ENCODE assay signal across 8 cellular contexts in genomic region chr11:19076744-19077589, GRCh38. TPM values are rescaled to one million over a fixed set of nuclear protein-coding genes. Genes with fewer than 3 reads are reported as not detected.
DNase-seq lines count a peak whose midpoint lies in the region; ATAC-seq and TF ChIP-seq lines count a peak whose summit lies in the region.

No MANE protein-coding gene starts in this region.

- peak overlapping the region in 1 of 10 donors; percentile 15 for H3K4me3 Mint-ChIP-seq in naive thymus-derived CD8-positive, alpha-beta T cell

- H3K36me3 Mint-ChIP-seq in naive thymus-derived CD8-positive, alpha-beta T cell = no peaks in the 10 kb centered on the region

- H3K9me3 Mint-ChIP-seq in naive thymus-derived CD8-positive, alpha-beta T cell = no peaks in the 10 kb centered on the region

- peak; percentile 72 for ATAC-seq in HG03045 (IDR thresholded peaks at IDR 0.05; ENCODE audit: unreplicated experiment)
- peak; percentile 68 to 76 for ATAC-seq in naive thymus-derived CD8-positive, alpha-beta T cell

- POLR2A ChIA-PET in naive thymus-derived CD8-positive, alpha-beta T cell (lab: Charles Lee) = no interaction called here

- TF ChIP-seq CTCF in epithelial cell of esophagus (IDR thresholded peaks at IDR 0.05; ENCODE audit: insufficient read depth, low read depth, low read length, missing control alignments) = peak; percentile 98

- H3K4me1 Mint-ChIP-seq in naive thymus-derived CD8-positive, alpha-beta T cell = peaks cover 0 to 2% (median 0%) of the 10 kb centered on the region in 4 donors

- DNase-seq in NCI-H524 (lab: John Stamatoyannopoulos, UW) = peak; percentile 3 to 49
- no peak for DNase-seq in NCI-H524 treated with DMSO at 0.1 percent for 48 hours (lab: John Stamatoyannopoulos, UW)
- peak; percentile 30 for DNase-seq in NCI-H526 treated with DMSO at 0.1 percent for 48 hours (lab: John Stamatoyannopoulos, UW)
- DNase-seq in activated CD8-positive, alpha-beta memory T cell treated with anti-CD3 and anti-CD28 coated beads for 24 hours = peak; percentile 86
- peak; percentile 58 for DNase-seq in epithelial cell of esophagus (ENCODE audit: low read depth)
- peak in 9 of 10 donors; percentile 6 to 54 (median 44) for DNase-seq in naive thymus-derived CD8-positive, alpha-beta T cell
- peak in 5 of 6 experiments; percentile 12 to 58 (median 24) for DNase-seq in stimulated activated naive CD4-positive, alpha-beta T cell (lab: John Stamatoyannopoulos, UW)

- H3K27me3 Mint-ChIP-seq in naive thymus-derived CD8-positive, alpha-beta T cell = peaks cover 0 to 16% (median 11%) of the 10 kb centered on the region in 5 donors

- no peak overlapping the region for H3K27ac Mint-ChIP-seq in naive thymus-derived CD8-positive, alpha-beta T cell

- H3K4me3 ChIP-seq in epithelial cell of esophagus (ENCODE audit: low read length) = no peak overlapping the region

RNA-seq across cellular contexts. Expression of gene MRGPRX2, which starts 16.4 kb away (rescaled TPM):
- not detected for total RNA-seq in naive thymus-derived CD8-positive, alpha-beta T cell
- not detected for polyA plus RNA-seq in naive thymus-derived CD8-positive, alpha-beta T cell

RNA-seq across cellular contexts. Expression of gene ZDHHC13, which starts 40.0 kb away (rescaled TPM):
- total RNA-seq in naive thymus-derived CD8-positive, alpha-beta T cell = 10 to 100 TPM; 17.9 to 21.4 TPM
- polyA plus RNA-seq in naive thymus-derived CD8-positive, alpha-beta T cell = 1 to 10 TPM; 6.1 to 9.9 (median 9.2) TPM
